Comparison of ENCODE assay signal across 1 cellular context in the genomic region with DNA sequence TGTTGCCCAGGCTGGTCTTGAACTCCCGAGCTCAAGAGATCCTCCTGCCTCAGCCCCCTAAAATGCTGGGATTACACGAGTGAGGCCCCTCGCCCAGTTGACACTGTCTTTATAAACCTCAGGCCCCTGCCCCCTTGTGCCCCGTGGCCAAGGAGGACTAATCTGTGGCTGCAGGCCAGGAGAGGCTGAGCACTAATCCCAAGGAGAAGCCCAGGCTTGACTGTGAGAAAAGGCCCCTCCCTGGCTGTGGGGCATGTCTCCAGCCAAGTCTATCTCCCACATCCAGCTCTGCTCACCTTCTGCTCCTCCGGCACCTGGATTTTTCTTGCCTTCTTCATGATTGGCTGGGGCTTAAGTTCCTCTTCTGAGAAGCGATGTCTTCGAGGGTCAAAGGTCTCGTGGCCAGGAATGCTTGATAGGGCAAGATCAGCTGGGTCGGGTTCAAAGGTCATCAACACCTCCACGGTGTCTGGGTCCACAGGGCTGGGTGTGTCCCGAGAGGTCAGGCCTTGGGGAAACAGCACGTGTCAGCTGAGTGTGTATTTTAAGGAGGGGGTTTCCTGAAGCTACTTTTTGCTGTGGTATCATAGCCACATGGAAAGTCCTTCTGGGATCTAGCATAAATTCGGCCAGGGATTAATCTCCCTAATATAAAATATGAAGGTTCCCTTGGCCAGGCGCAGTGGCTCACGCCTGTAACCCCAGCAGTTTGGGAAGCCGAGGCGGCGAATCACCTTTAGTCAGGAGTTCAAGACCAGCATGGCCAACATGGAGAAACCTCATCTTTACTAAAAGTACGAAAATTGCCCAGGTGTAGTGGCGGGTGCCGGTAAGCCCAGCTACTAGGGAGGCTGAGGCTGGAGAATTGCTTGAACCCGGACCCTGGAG.
TF ChIP-seq lines count a peak whose summit lies in the region.

No MANE protein-coding gene starts in this region.

TF ChIP-seq in H1, 55 proteins besides CTCF, POLR2A, EP300 and RAD21:
- TF ChIP-seq BCL11A (IDR thresholded peaks at IDR 0.05; ENCODE audit: low read depth in 2 of 2, low read length in 2 of 2) (no peak), CEBPB (IDR thresholded peaks at IDR 0.05; ENCODE audit: low read depth, low read length) (no peak), PHF8 (conservative IDR thresholded peaks at IDR 0.05; ENCODE audit: low read depth, low read length) (no peak), CBX5 (IDR thresholded peaks at IDR 0.05; ENCODE audit: low read depth, low read length) (no peak), EZH2 (IDR thresholded peaks at IDR 0.05; ENCODE audit: low read depth, low read length, severe bottlenecking) (no peak), MAFK (IDR thresholded peaks at IDR 0.05; ENCODE audit: low read depth, low read length) (no peak), SRF (IDR thresholded peaks at IDR 0.05; ENCODE audit: low read depth, low read length) (no peak), KDM1A (IDR thresholded peaks at IDR 0.05; ENCODE audit: borderline replicate concordance, low read length) (no peak), CBX8 (IDR thresholded peaks at IDR 0.05; ENCODE audit: borderline replicate concordance, low read depth, low read length) (no peak), NANOG (IDR thresholded peaks at IDR 0.05; ENCODE audit: insufficient read depth, low read depth, low read length, poor library complexity, severe bottlenecking) (no peak), HDAC2 (IDR thresholded peaks at IDR 0.05; ENCODE audit: borderline replicate concordance in 1 of 2, low read depth in 2 of 2, low read length in 2 of 2) (no peak), CREB1 (IDR thresholded peaks at IDR 0.05) (no peak), SIX5 (IDR thresholded peaks at IDR 0.05; ENCODE audit: low read depth, low read length) (no peak), SP1 (IDR thresholded peaks at IDR 0.05; ENCODE audit: low read depth, low read length) (no peak)
- TF ChIP-seq, protein P1, sequence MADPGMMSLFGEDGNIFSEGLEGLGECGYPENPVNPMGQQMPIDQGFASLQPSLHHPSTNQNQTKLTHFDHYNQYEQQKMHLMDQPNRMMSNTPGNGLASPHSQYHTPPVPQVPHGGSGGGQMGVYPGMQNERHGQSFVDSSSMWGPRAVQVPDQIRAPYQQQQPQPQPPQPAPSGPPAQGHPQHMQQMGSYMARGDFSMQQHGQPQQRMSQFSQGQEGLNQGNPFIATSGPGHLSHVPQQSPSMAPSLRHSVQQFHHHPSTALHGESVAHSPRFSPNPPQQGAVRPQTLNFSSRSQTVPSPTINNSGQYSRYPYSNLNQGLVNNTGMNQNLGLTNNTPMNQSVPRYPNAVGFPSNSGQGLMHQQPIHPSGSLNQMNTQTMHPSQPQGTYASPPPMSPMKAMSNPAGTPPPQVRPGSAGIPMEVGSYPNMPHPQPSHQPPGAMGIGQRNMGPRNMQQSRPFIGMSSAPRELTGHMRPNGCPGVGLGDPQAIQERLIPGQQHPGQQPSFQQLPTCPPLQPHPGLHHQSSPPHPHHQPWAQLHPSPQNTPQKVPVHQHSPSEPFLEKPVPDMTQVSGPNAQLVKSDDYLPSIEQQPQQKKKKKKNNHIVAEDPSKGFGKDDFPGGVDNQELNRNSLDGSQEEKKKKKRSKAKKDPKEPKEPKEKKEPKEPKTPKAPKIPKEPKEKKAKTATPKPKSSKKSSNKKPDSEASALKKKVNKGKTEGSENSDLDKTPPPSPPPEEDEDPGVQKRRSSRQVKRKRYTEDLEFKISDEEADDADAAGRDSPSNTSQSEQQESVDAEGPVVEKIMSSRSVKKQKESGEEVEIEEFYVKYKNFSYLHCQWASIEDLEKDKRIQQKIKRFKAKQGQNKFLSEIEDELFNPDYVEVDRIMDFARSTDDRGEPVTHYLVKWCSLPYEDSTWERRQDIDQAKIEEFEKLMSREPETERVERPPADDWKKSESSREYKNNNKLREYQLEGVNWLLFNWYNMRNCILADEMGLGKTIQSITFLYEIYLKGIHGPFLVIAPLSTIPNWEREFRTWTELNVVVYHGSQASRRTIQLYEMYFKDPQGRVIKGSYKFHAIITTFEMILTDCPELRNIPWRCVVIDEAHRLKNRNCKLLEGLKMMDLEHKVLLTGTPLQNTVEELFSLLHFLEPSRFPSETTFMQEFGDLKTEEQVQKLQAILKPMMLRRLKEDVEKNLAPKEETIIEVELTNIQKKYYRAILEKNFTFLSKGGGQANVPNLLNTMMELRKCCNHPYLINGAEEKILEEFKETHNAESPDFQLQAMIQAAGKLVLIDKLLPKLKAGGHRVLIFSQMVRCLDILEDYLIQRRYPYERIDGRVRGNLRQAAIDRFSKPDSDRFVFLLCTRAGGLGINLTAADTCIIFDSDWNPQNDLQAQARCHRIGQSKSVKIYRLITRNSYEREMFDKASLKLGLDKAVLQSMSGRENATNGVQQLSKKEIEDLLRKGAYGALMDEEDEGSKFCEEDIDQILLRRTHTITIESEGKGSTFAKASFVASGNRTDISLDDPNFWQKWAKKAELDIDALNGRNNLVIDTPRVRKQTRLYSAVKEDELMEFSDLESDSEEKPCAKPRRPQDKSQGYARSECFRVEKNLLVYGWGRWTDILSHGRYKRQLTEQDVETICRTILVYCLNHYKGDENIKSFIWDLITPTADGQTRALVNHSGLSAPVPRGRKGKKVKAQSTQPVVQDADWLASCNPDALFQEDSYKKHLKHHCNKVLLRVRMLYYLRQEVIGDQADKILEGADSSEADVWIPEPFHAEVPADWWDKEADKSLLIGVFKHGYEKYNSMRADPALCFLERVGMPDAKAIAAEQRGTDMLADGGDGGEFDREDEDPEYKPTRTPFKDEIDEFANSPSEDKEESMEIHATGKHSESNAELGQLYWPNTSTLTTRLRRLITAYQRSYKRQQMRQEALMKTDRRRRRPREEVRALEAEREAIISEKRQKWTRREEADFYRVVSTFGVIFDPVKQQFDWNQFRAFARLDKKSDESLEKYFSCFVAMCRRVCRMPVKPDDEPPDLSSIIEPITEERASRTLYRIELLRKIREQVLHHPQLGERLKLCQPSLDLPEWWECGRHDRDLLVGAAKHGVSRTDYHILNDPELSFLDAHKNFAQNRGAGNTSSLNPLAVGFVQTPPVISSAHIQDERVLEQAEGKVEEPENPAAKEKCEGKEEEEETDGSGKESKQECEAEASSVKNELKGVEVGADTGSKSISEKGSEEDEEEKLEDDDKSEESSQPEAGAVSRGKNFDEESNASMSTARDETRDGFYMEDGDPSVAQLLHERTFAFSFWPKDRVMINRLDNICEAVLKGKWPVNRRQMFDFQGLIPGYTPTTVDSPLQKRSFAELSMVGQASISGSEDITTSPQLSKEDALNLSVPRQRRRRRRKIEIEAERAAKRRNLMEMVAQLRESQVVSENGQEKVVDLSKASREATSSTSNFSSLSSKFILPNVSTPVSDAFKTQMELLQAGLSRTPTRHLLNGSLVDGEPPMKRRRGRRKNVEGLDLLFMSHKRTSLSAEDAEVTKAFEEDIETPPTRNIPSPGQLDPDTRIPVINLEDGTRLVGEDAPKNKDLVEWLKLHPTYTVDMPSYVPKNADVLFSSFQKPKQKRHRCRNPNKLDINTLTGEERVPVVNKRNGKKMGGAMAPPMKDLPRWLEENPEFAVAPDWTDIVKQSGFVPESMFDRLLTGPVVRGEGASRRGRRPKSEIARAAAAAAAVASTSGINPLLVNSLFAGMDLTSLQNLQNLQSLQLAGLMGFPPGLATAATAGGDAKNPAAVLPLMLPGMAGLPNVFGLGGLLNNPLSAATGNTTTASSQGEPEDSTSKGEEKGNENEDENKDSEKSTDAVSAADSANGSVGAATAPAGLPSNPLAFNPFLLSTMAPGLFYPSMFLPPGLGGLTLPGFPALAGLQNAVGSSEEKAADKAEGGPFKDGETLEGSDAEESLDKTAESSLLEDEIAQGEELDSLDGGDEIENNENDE (IDR thresholded peaks at IDR 0.05; ENCODE audit: insufficient replicate concordance, low read length), result no peak
- TF ChIP-seq, protein P2, sequence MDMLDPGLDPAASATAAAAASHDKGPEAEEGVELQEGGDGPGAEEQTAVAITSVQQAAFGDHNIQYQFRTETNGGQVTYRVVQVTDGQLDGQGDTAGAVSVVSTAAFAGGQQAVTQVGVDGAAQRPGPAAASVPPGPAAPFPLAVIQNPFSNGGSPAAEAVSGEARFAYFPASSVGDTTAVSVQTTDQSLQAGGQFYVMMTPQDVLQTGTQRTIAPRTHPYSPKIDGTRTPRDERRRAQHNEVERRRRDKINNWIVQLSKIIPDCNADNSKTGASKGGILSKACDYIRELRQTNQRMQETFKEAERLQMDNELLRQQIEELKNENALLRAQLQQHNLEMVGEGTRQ (IDR thresholded peaks at IDR 0.05; ENCODE audit: low read length), result no peak
